Comparison of ENCODE assay signal across 10 cellular contexts in genomic region chr17:27481327-27481726, GRCh38. TPM values are rescaled to one million over a fixed set of nuclear protein-coding genes. Genes with fewer than 3 reads are reported as not detected.
A peak's percentile ranks its signal among the peaks of the same experiment; 100 is the strongest.
DNase-seq lines count a peak whose midpoint lies in the region; ATAC-seq, FAIRE-seq and TF ChIP-seq lines count a peak whose summit lies in the region.
"Had no signal": no experiment of that assay in that cellular context is flagged by ENCODE, and none has a peak within 500 bp of the region (broad histone marks: within the 10 kb centered on the region; RNA-seq: fewer than 3 reads in every experiment).

No MANE protein-coding gene starts in this region.

- H3K4me3 Mint-ChIP-seq in activated naive CD4-positive, alpha-beta T cell treated with anti-CD3 and anti-CD28 coated beads for 36 hours: peak overlapping the region; percentile 32
- H3K4me3 Mint-ChIP-seq in MCF 10A (ENCODE audit: unreplicated experiment): no peak overlapping the region

- DNase-seq in right lobe of liver (peak in 1 of 3 donors; percentile 14), HepG2 (ENCODE audit: low spot score) (no peak), KBM-7 (peak; percentile 30), NCI-H510A (lab: John Stamatoyannopoulos, UW) (no peak), HAP-1 (ENCODE audit: low spot score in 2 of 2) (no peak), MCF 10A (ENCODE audit: unreplicated experiment) (no peak)
- peak; percentile 73 for DNase-seq in activated naive CD4-positive, alpha-beta T cell treated with anti-CD3 and anti-CD28 coated beads for 36 hours
- DNase-seq in stimulated activated naive CD8-positive, alpha-beta T cell treated with anti-CD3 and anti-CD28 coated beads, Interleukin-15, Interleukin-2, amounts not matched to agents 100 U/mL and 50 U/mL, for 24 hours: peak; percentile 44
- DNase-seq: lower lobe of right lung, NCI-H524 had no signal

- intact Hi-C loops in right lobe of liver (cut with DNase I): no loop called here
- intact Hi-C loops in HepG2 (cut with micrococcal nuclease; ENCODE audit: unreplicated experiment): no loop called here
- intact Hi-C loops in activated naive CD4-positive, alpha-beta T cell treated with anti-CD3 and anti-CD28 coated beads for 36 hours (cut with micrococcal nuclease): no loop called here
- intact Hi-C loops in MCF 10A (cut with micrococcal nuclease): no loop called here

- H3K27me3 ChIP-seq in right lobe of liver (no peaks in the 10 kb centered on the region), HepG2 (ENCODE audit: control insufficient read depth in 1 of 2, insufficient read depth in 2 of 2, low read length in 2 of 2) (no peaks in the 10 kb centered on the region), HAP-1 (ENCODE audit: low read depth) (no peaks in the 10 kb centered on the region)

- peak; percentile 15 to 43 (median 42) for ATAC-seq in right lobe of liver
- no peak for ATAC-seq in HepG2
- peak; percentile 83 for ATAC-seq in stimulated activated naive CD8-positive, alpha-beta T cell treated with anti-CD3 and anti-CD28 coated beads, Interleukin-15, Interleukin-2, amounts not matched to agents 100 U/mL and 50 U/mL, for 24 hours
- ATAC-seq: lower lobe of right lung had no signal

- TF ChIP-seq RAD21 in HepG2 (CRISPR knock-in tag; IDR thresholded peaks at IDR 0.05): no peak

- in situ Hi-C loops in HepG2 (cut with HindIII; ENCODE audit: extremely low pct_ligation_motif_present, low pct_unique_long_range_greater_than_20kb) (loop anchor here (25.0 kb wide), 1 partner anchor 406 kb away; the partner anchor contains the start of gene LYRM9), KBM-7 (cut with MboI; ENCODE audit: low pct_unique_long_range_greater_than_20kb, low sequenced_read_pairs) (no loop called here), HAP-1 (cut with MboI; ENCODE audit: low sequenced_read_pairs) (no loop called here)

- H3K36me3 ChIP-seq in right lobe of liver (no peaks in the 10 kb centered on the region), HepG2 (replicated peaks in 1 of 2; ENCODE audit: control insufficient read depth in 1 of 2, insufficient read depth in 2 of 2, low read length in 2 of 2) (peaks cover 0 to 16% of the 10 kb centered on the region in 2 experiments; a peak in 2 of 5 replicates), HAP-1 (replicated peaks) (no peaks in the 10 kb centered on the region)
- H3K36me3 ChIP-seq: lower lobe of right lung had no signal

- CTCF ChIA-PET in HepG2 (lab: Yijun Ruan, JAX; ENCODE audit: low intra/inter-chr PET ratio, low total read pairs) (no interaction called here), MCF 10A (lab: Yijun Ruan, JAX) (interaction anchor here (0.8 to 1.0 kb wide), 2 partner anchors 118 to 170 kb away, joined by 3 read pairs; no protein-coding TSS in a partner anchor)
- CTCF ChIA-PET in activated naive CD4-positive, alpha-beta T cell treated with anti-CD3 and anti-CD28 coated beads for 36 hours (lab: Charles Lee): interaction anchor here (1.1 to 1.6 kb wide), 3 partner anchors 23 to 118 kb away, joined by 4 to 6 read pairs (median 5); no protein-coding TSS in a partner anchor

- 42% methylated on average over 4 of the region's 4 CpGs for whole genome bisulfite sequencing in right lobe of liver (ENCODE audit: insufficient coverage, low coverage, low lambda C conversion rate, missing lambda C conversion rate)
- WGBS in HepG2 (ENCODE audit: low lambda C conversion rate): 81% methylated on average over 4 of the region's 4 CpGs

- no peak overlapping the region for H2AFZ ChIP-seq in HepG2 (ENCODE audit: low read length)

- peaks cover 27% of the 10 kb centered on the region for H3K36me3 Mint-ChIP-seq in activated naive CD4-positive, alpha-beta T cell treated with anti-CD3 and anti-CD28 coated beads for 36 hours (ENCODE audit: low read depth)
- no peaks in the 10 kb centered on the region for H3K36me3 Mint-ChIP-seq in MCF 10A (ENCODE audit: insufficient read depth, unreplicated experiment)

- no peaks in the 10 kb centered on the region for H3K27me3 Mint-ChIP-seq in activated naive CD4-positive, alpha-beta T cell treated with anti-CD3 and anti-CD28 coated beads for 36 hours (ENCODE audit: low read depth)
- no peaks in the 10 kb centered on the region for H3K27me3 Mint-ChIP-seq in MCF 10A (ENCODE audit: insufficient read depth, unreplicated experiment)

- peak overlapping the region; percentile 28 for H3K27ac Mint-ChIP-seq in activated naive CD4-positive, alpha-beta T cell treated with anti-CD3 and anti-CD28 coated beads for 36 hours
- no peak overlapping the region for H3K27ac Mint-ChIP-seq in MCF 10A (ENCODE audit: low read depth, unreplicated experiment)

- BruUV-seq in HepG2 (replicated peaks; lab: Mats Ljungman, UMichigan): no TSS peak
- BruUV-seq in MCF 10A (replicated peaks; lab: Mats Ljungman, UMichigan): no TSS peak

- POLR2A ChIA-PET in HepG2 (lab: Yijun Ruan, JAX) (no interaction called here), MCF 10A (lab: Yijun Ruan, JAX) (interaction anchor here (0.9 kb wide), 1 partner anchor 19 kb away, joined by 3 read pairs; no protein-coding TSS in a partner anchor)

- H4K20me1 ChIP-seq in HepG2 (ENCODE audit: insufficient read depth, low read length): no peaks in the 10 kb centered on the region; the same call in 1 of the 2 replicates

- peaks cover 26% of the 10 kb centered on the region for H3K79me2 ChIP-seq in HepG2 (ENCODE audit: insufficient read depth, low read length)

- no peak for FAIRE-seq in HepG2 (lab: Jason Lieb, UNC)

- H3K4me3 ChIP-seq in right lobe of liver (no peak overlapping the region), HepG2 (replicated peaks in 1 of 3; ENCODE audit: insufficient read depth in 1 of 3, low read depth in 2 of 3, low read length in 3 of 3) (no peak overlapping the region), HAP-1 (no peak overlapping the region)
- H3K4me3 ChIP-seq: lower lobe of right lung had no signal

- H3K27ac ChIP-seq in right lobe of liver (no peak overlapping the region), HepG2 (ENCODE audit: extremely low read length, insufficient read depth, low read length) (no peak overlapping the region)
- H3K27ac ChIP-seq: lower lobe of right lung had no signal

- TF ChIP-seq EP300 in HepG2 (IDR thresholded peaks at IDR 0.05; ENCODE audit: low read depth in 2 of 2, low read length in 2 of 2) (no peak), HepG2 (CRISPR knock-in tag; IDR thresholded peaks at IDR 0.05; ENCODE audit: borderline replicate concordance) (no peak)

- H3K9ac ChIP-seq in HepG2 (ENCODE audit: insufficient read depth, low read depth, low read length): no peak overlapping the region

- no peaks in the 10 kb centered on the region for H3K9me3 Mint-ChIP-seq in activated naive CD4-positive, alpha-beta T cell treated with anti-CD3 and anti-CD28 coated beads for 36 hours
- H3K9me3 Mint-ChIP-seq in MCF 10A (ENCODE audit: unreplicated experiment): no peaks in the 10 kb centered on the region

- H3K4me1 Mint-ChIP-seq in activated naive CD4-positive, alpha-beta T cell treated with anti-CD3 and anti-CD28 coated beads for 36 hours (ENCODE audit: low read depth): peaks cover 66% of the 10 kb centered on the region
- H3K4me1 Mint-ChIP-seq in MCF 10A (ENCODE audit: insufficient read depth, unreplicated experiment): no peaks in the 10 kb centered on the region

- no peak for TF ChIP-seq CTCF in right lobe of liver (IDR thresholded peaks at IDR 0.05)
- TF ChIP-seq CTCF in HepG2 (CRISPR knock-in tag; IDR thresholded peaks at IDR 0.05): no peak
- no peak for TF ChIP-seq CTCF in MCF 10A (IDR thresholded peaks at IDR 0.05; ENCODE audit: unreplicated experiment)

- no peak overlapping the region for H3K4me2 ChIP-seq in HepG2 (ENCODE audit: low read depth, low read length)

- TF ChIP-seq POLR2A in right lobe of liver (IDR thresholded peaks at IDR 0.05): no peak
- TF ChIP-seq POLR2A in HepG2 (IDR thresholded peaks at IDR 0.05; ENCODE audit: insufficient read depth in 1 of 2, low read depth in 2 of 2, low read length in 2 of 2): no peak

- H3K9me3 ChIP-seq in right lobe of liver (no peaks in the 10 kb centered on the region), HepG2 (ENCODE audit: low read length) (no peaks in the 10 kb centered on the region), HAP-1 (no peaks in the 10 kb centered on the region)
- H3K9me3 ChIP-seq: lower lobe of right lung had no signal

- H3K4me1 ChIP-seq in right lobe of liver: no peaks in the 10 kb centered on the region
- no peaks in the 10 kb centered on the region for H3K4me1 ChIP-seq in HepG2 (ENCODE audit: insufficient read depth, low read length)
- H3K4me1 ChIP-seq in HAP-1: peaks cover 15% of the 10 kb centered on the region

RNA-seq across cellular contexts. Expression of gene KSR1, which starts 25.1 kb away (rescaled TPM):
- total RNA-seq in right lobe of liver: 10 to 100 TPM in 1 of 6 experiments, 1 to 10 TPM in 5; 5.9 to 12.9 (median 8.7) TPM
- 8.0 and 10.1 TPM in 2 replicates for total RNA-seq in HepG2 (2016; rRNA removed; fragmentation: Illumina TruSeq; extraction: Trizol)
- total RNA-seq in HepG2 (2016; cell fraction: cytosol; rRNA removed; fragmentation: Illumina TruSeq; extraction: Trizol; ENCODE audit: low read depth): 3.3 and 3.6 TPM in 2 replicates
- total RNA-seq in HepG2 (2016; cell fraction: insoluble cytoplasmic fraction; rRNA removed; fragmentation: Illumina TruSeq; extraction: Trizol): 8.0 and 9.5 TPM in 2 replicates
- 5.3 and 6.0 TPM in 2 replicates for total RNA-seq in HepG2 (2016; cell fraction: membrane; rRNA removed; fragmentation: Illumina TruSeq; extraction: Trizol)
- total RNA-seq in HepG2 (2016; cell fraction: nucleus; rRNA removed; fragmentation: Illumina TruSeq; extraction: Trizol): 13.1 and 20.3 TPM in 2 replicates
- polyA plus RNA-seq in HepG2 (2011; rRNA removed): 15.0 and 16.6 TPM in 2 replicates
- 6.9 and 7.3 TPM in 2 replicates for polyA plus RNA-seq in HepG2 (2011; cell fraction: cytosol; rRNA removed)
- 65.2 and 85.5 TPM in 2 replicates for polyA plus RNA-seq in HepG2 (2011; cell fraction: nucleus; rRNA removed)
- polyA plus RNA-seq in HepG2 (2012): 15.5 and 20.2 TPM in 2 replicates
- 0.62 and 0.76 TPM in 2 replicates for polyA plus RNA-seq in HepG2 (2016; cell fraction: cytosol; fragmentation: Illumina TruSeq; extraction: Trizol; ENCODE audit: low read depth)
- 7.7 and 8.1 TPM in 2 replicates for polyA plus RNA-seq in HepG2 (2016; cell fraction: insoluble cytoplasmic fraction; fragmentation: Illumina TruSeq; extraction: Trizol; ENCODE audit: low read depth)
- 2.2 and 2.3 TPM in 2 replicates for polyA plus RNA-seq in HepG2 (2016; cell fraction: membrane; fragmentation: Illumina TruSeq; extraction: Trizol; ENCODE audit: low read depth)
- polyA plus RNA-seq in HepG2 (2016; cell fraction: nucleus; fragmentation: Illumina TruSeq; extraction: Trizol; ENCODE audit: insufficient read depth, low read depth): 38.3 and 43.6 TPM in 2 replicates
- 15.9 and 24.1 TPM in 2 replicates for polyA minus RNA-seq in HepG2 (2011; rRNA and poly(A)+ RNA removed; ENCODE audit: low replicate concordance)
- 5.5 and 6.0 TPM in 2 replicates for polyA minus RNA-seq in HepG2 (2011; cell fraction: cytosol; rRNA and poly(A)+ RNA removed)
- 28.0 and 32.8 TPM in 2 replicates for polyA minus RNA-seq in HepG2 (2011; cell fraction: nucleus; rRNA and poly(A)+ RNA removed)
- total RNA-seq in activated naive CD4-positive, alpha-beta T cell treated with anti-CD3 and anti-CD28 coated beads for 36 hours: 100 to 1,000 TPM; 179 to 189 TPM
- 7.2 and 10.2 TPM in 2 replicates for total RNA-seq in MCF 10A (2022)

Comparison
In these comparisons a context has a peak if more than half of its experiments do, and no peak if none do; other contexts are left out.
1. DNase-seq: peak in KBM-7 (single experiment), activated naive CD4-positive, alpha-beta T cell treated with anti-CD3 and anti-CD28 coated beads for 36 hours (single experiment) and stimulated activated naive CD8-positive, alpha-beta T cell treated with anti-CD3 and anti-CD28 coated beads, Interleukin-15, Interleukin-2, amounts not matched to agents 100 U/mL and 50 U/mL, for 24 hours (single experiment); none in HepG2 (single experiment), NCI-H510A (single experiment), HAP-1 (0 of 2) and MCF 10A (single experiment).
2. RNA of gene KSR1, which starts 25.1 kb away (total RNA-seq): 179 to 189 TPM in activated naive CD4-positive, alpha-beta T cell treated with anti-CD3 and anti-CD28 coated beads for 36 hours; 3.3 to 20.3 TPM in HepG2, 5.9 to 12.9 TPM in right lobe of liver and 7.2 to 10.2 TPM in MCF 10A; every median in the first group is over 4 times any median in the second.